1 cellular context compared by ENCODE assay signal in genomic region chr2:109117181-109117580, GRCh38. TPM values are rescaled to one million over a fixed set of nuclear protein-coding genes. Genes with fewer than 3 reads are reported as not detected.
"Had no signal": no experiment of that assay in that cellular context is flagged by ENCODE, and none has a peak within 500 bp of the region (broad histone marks: within the 10 kb centered on the region; RNA-seq: fewer than 3 reads in every experiment).

No MANE protein-coding gene starts in this region.

RNA-seq across cellular contexts. Expression of gene SH3RF3, which starts 11.8 kb away (rescaled TPM):
- polyA plus RNA-seq: immature natural killer cell had no signal
